Comparison of ENCODE assay signal across 1 cellular context in the genomic region with DNA sequence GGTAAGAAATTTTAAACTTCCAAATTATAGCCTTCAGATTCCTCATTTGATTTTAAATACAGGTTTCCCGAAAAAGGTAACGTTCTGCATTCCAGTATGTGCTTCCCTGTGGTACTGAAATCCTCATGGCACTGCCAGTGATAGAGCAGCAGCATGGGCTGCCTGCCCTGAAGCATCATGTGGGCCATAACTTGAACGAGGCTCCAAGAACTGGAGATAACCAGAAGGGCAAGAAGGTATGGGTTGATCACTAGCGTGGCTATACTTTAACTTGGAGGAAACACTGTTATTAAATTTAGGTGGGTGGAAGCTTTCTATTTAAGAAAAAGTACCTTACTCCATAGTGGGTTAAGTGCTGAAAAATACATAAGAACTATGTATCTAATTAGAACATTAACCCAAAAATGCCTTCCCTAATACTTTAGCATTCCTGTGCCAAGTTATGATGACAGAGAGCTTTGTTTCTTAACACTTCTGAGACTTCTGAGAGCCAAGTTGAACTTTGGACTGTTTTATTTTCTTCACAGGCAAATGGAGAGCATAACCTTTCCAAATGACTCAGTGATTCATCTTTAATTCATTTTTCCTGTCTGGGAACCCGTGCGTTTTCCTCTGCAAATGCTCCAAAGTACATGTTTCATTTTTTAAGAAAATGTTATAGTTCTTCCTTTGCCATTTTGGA.
TF ChIP-seq lines count a peak whose summit lies in the region.

No MANE protein-coding gene starts in this region.

TF ChIP-seq in SK-N-SH, 30 proteins besides CTCF, POLR2A, EP300 and RAD21 (continued from another document):
- TF ChIP-seq, protein P1, sequence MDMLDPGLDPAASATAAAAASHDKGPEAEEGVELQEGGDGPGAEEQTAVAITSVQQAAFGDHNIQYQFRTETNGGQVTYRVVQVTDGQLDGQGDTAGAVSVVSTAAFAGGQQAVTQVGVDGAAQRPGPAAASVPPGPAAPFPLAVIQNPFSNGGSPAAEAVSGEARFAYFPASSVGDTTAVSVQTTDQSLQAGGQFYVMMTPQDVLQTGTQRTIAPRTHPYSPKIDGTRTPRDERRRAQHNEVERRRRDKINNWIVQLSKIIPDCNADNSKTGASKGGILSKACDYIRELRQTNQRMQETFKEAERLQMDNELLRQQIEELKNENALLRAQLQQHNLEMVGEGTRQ (IDR thresholded peaks at IDR 0.05; ENCODE audit: borderline replicate concordance, low read depth, low read length) = no peak
- TF ChIP-seq, protein P2, sequence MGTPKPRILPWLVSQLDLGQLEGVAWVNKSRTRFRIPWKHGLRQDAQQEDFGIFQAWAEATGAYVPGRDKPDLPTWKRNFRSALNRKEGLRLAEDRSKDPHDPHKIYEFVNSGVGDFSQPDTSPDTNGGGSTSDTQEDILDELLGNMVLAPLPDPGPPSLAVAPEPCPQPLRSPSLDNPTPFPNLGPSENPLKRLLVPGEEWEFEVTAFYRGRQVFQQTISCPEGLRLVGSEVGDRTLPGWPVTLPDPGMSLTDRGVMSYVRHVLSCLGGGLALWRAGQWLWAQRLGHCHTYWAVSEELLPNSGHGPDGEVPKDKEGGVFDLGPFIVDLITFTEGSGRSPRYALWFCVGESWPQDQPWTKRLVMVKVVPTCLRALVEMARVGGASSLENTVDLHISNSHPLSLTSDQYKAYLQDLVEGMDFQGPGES (IDR thresholded peaks at IDR 0.05; ENCODE audit: low read depth, low read length) = no peak
- TF ChIP-seq RFX5 (IDR thresholded peaks at IDR 0.05; ENCODE audit: low read length) (no peak), CHD2 (IDR thresholded peaks at IDR 0.05; ENCODE audit: low read length, partially characterized antibody) (no peak), TAF1 (IDR thresholded peaks at IDR 0.05; ENCODE audit: borderline replicate concordance, low read depth, low read length) (no peak), NRF1 (IDR thresholded peaks at IDR 0.05; ENCODE audit: low read depth, low read length) (no peak), NFIC (IDR thresholded peaks at IDR 0.05; ENCODE audit: borderline replicate concordance) (peak; percentile 33), POLR2AphosphoS5 (IDR thresholded peaks at IDR 0.05; ENCODE audit: low read depth, low read length) (no peak), SMC3 (IDR thresholded peaks at IDR 0.05; ENCODE audit: low read depth, low read length) (no peak), FOSL2 (IDR thresholded peaks at IDR 0.05; ENCODE audit: borderline replicate concordance, low read depth) (peak; percentile 54; the same call in 1 of the 2 replicates), TEAD4 (IDR thresholded peaks at IDR 0.05; ENCODE audit: borderline replicate concordance, insufficient read depth) (no peak), SIN3A (IDR thresholded peaks at IDR 0.05; ENCODE audit: borderline replicate concordance, low read depth, low read length) (no peak), EZH2phosphoT487 (IDR thresholded peaks at IDR 0.05; ENCODE audit: borderline replicate concordance, low read depth) (no peak), FOXJ3 (CRISPR knock-in tag; IDR thresholded peaks at IDR 0.05) (no peak), YY1 (IDR thresholded peaks at IDR 0.05; ENCODE audit: low read depth) (no peak), TCF12 (IDR thresholded peaks at IDR 0.05) (peak; percentile 55), GATA2 (CRISPR knock-in tag; IDR thresholded peaks at IDR 0.05) (no peak), MEF2A (IDR thresholded peaks at IDR 0.05; ENCODE audit: borderline replicate concordance, low read depth) (no peak)
- TF ChIP-seq, protein P3, sequence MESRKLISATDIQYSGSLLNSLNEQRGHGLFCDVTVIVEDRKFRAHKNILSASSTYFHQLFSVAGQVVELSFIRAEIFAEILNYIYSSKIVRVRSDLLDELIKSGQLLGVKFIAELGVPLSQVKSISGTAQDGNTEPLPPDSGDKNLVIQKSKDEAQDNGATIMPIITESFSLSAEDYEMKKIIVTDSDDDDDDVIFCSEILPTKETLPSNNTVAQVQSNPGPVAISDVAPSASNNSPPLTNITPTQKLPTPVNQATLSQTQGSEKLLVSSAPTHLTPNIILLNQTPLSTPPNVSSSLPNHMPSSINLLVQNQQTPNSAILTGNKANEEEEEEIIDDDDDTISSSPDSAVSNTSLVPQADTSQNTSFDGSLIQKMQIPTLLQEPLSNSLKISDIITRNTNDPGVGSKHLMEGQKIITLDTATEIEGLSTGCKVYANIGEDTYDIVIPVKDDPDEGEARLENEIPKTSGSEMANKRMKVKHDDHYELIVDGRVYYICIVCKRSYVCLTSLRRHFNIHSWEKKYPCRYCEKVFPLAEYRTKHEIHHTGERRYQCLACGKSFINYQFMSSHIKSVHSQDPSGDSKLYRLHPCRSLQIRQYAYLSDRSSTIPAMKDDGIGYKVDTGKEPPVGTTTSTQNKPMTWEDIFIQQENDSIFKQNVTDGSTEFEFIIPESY (IDR thresholded peaks at IDR 0.05; ENCODE audit: borderline replicate concordance, low read depth) = no peak
- TF ChIP-seq, protein P4, sequence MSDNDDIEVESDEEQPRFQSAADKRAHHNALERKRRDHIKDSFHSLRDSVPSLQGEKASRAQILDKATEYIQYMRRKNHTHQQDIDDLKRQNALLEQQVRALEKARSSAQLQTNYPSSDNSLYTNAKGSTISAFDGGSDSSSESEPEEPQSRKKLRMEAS (IDR thresholded peaks at IDR 0.05; ENCODE audit: low read depth) = 0 out of 2 replicates have a peak, but pooled peaks have one; percentile 38
- TF ChIP-seq, protein P5, sequence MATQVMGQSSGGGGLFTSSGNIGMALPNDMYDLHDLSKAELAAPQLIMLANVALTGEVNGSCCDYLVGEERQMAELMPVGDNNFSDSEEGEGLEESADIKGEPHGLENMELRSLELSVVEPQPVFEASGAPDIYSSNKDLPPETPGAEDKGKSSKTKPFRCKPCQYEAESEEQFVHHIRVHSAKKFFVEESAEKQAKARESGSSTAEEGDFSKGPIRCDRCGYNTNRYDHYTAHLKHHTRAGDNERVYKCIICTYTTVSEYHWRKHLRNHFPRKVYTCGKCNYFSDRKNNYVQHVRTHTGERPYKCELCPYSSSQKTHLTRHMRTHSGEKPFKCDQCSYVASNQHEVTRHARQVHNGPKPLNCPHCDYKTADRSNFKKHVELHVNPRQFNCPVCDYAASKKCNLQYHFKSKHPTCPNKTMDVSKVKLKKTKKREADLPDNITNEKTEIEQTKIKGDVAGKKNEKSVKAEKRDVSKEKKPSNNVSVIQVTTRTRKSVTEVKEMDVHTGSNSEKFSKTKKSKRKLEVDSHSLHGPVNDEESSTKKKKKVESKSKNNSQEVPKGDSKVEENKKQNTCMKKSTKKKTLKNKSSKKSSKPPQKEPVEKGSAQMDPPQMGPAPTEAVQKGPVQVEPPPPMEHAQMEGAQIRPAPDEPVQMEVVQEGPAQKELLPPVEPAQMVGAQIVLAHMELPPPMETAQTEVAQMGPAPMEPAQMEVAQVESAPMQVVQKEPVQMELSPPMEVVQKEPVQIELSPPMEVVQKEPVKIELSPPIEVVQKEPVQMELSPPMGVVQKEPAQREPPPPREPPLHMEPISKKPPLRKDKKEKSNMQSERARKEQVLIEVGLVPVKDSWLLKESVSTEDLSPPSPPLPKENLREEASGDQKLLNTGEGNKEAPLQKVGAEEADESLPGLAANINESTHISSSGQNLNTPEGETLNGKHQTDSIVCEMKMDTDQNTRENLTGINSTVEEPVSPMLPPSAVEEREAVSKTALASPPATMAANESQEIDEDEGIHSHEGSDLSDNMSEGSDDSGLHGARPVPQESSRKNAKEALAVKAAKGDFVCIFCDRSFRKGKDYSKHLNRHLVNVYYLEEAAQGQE (IDR thresholded peaks at IDR 0.05; ENCODE audit: low read depth, low read length) = no peak
